In genomic region chr22:39456262-39457046, GRCh38 we compare ENCODE assay signal across 8 cellular contexts. TPM values are rescaled to one million over a fixed set of nuclear protein-coding genes. Genes with fewer than 3 reads are reported as not detected.
DNase-seq lines count a peak whose midpoint lies in the region; ATAC-seq and TF ChIP-seq lines count a peak whose summit lies in the region.

Gene MGAT3 (plus strand): TSS chr22:39457012. CDS start chr22:39487348, 30,336 bp downstream.

- no peak for TF ChIP-seq CTCF in HFFc6 (IDR thresholded peaks at IDR 0.05)

- H3K9me3 Mint-ChIP-seq in activated T-cell treated with anti-CD3 and anti-CD28 coated beads, Interleukin-2, amount 50 U/mL, for 72 hours, result no peaks in the 10 kb centered on the region
- H3K9me3 Mint-ChIP-seq in HFFc6, result no peaks in the 10 kb centered on the region

- peak within 1 kb of the TSS; percentile 65 to 74 for H3K4me3 Mint-ChIP-seq in activated T-cell treated with anti-CD3 and anti-CD28 coated beads, Interleukin-2, amount 50 U/mL, for 72 hours
- H3K4me3 Mint-ChIP-seq in HFFc6, result no peak within 1 kb of the TSS

- peaks cover 3 to 6% of the 10 kb centered on the region in 2 donors for H3K36me3 Mint-ChIP-seq in activated T-cell treated with anti-CD3 and anti-CD28 coated beads, Interleukin-2, amount 50 U/mL, for 72 hours (ENCODE audit: insufficient read depth in 2 of 2)
- no peaks in the 10 kb centered on the region; the same call in 1 of the 2 replicates for H3K36me3 Mint-ChIP-seq in HFFc6 (ENCODE audit: low read depth)

- H3K27ac Mint-ChIP-seq in activated T-cell treated with anti-CD3 and anti-CD28 coated beads, Interleukin-2, amount 50 U/mL, for 72 hours, result no peak within 1 kb of the TSS
- no peak within 1 kb of the TSS for H3K27ac Mint-ChIP-seq in HFFc6

- peak within 1 kb of the TSS; percentile 91 for H3K27ac ChIP-seq in substantia nigra (ENCODE audit: low read depth, low read length, poor library complexity, severe bottlenecking)

- peak within 1 kb of the TSS; percentile 67 for H3K4me3 ChIP-seq in iPS-18c (ENCODE audit: insufficient read depth, low read depth, low read length)

- H3K4me1 Mint-ChIP-seq in activated T-cell treated with anti-CD3 and anti-CD28 coated beads, Interleukin-2, amount 50 U/mL, for 72 hours (ENCODE audit: low read depth), result peaks cover 20% of the 10 kb centered on the region
- no peaks in the 10 kb centered on the region for H3K4me1 Mint-ChIP-seq in HFFc6 (ENCODE audit: low read depth)

- ATAC-seq in activated T-cell treated with anti-CD3 and anti-CD28 coated beads, Interleukin-2, amount 50 U/mL, for 72 hours (replicated peaks in 1 of 2), result peak in 1 of 2 donors; percentile 3
- no peak for ATAC-seq in GM21576 (IDR thresholded peaks at IDR 0.05; ENCODE audit: unreplicated experiment)
- ATAC-seq in HG03139 (IDR thresholded peaks at IDR 0.05; ENCODE audit: unreplicated experiment), result no peak

- H3K9me3 ChIP-seq in iPS-18c (ENCODE audit: control insufficient read depth, insufficient read depth, low read length), result peaks cover under 1% of the 10 kb centered on the region

- H3K27me3 Mint-ChIP-seq in activated T-cell treated with anti-CD3 and anti-CD28 coated beads, Interleukin-2, amount 50 U/mL, for 72 hours (ENCODE audit: low read depth), result peaks cover 34% of the 10 kb centered on the region
- peaks cover 41% of the 10 kb centered on the region for H3K27me3 Mint-ChIP-seq in HFFc6 (ENCODE audit: insufficient read depth)

- peak; percentile 38 for DNase-seq in NCI-H2227 (lab: John Stamatoyannopoulos, UW; ENCODE audit: unreplicated experiment)
- no peak for DNase-seq in NCI-H2227 treated with DMSO at 0.1 percent for 48 hours (lab: John Stamatoyannopoulos, UW)
- peak in 1 of 2 donors; percentile 15 for DNase-seq in activated T-cell treated with anti-CD3 and anti-CD28 coated beads, Interleukin-2, amount 50 U/mL, for 72 hours
- peak in 5 of 49 donors; percentile 42 to 69 (median 61) for DNase-seq in substantia nigra (lab: John Stamatoyannopoulos, UW)
- DNase-seq in HFFc6, result no peak

RNA-seq across cellular contexts. Expression of gene MGAT3, which starts in this region (rescaled TPM):
- total RNA-seq in activated T-cell treated with anti-CD3 and anti-CD28 coated beads, Interleukin-2, amount 50 U/mL, for 72 hours, result 1 to 10 TPM; 1.2 to 2.6 TPM
- not detected for total RNA-seq in HFFc6 (2021; fragmentation: NEBNext Ultra II Directional; extraction: Animal tissue kit (Norgen Biotek cat#: 25700))
